Comparison of ENCODE assay signal across 29 cellular contexts in the genomic region with DNA sequence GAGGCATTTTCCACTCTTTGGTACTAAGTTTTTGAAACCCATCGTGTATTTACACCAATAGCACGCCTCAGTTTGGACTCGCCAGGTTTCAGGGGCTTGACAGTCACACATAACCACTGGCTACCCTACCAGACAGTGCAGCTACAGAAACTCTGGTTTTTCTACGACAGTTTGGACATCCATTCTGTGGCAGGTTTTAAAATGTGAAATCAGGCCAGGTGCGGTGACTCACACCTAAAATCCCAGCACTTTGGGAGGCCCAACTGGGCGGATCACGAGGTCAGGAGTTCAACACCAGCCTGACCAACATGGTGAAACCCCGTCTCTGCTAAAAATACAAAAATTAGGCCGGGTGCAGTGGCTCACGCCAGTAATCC. TPM values are rescaled to one million over a fixed set of nuclear protein-coding genes. Genes with fewer than 3 reads are reported as not detected.
"Had no signal": no experiment of that assay in that cellular context is flagged by ENCODE, and none has a peak within 500 bp of the region (broad histone marks: within the 10 kb centered on the region; RNA-seq: fewer than 3 reads in every experiment).

No MANE protein-coding gene starts in this region.

- H3K4me1 ChIP-seq: SJCRH30 had no signal

- H3K36me3 Mint-ChIP-seq: activated naive CD8-positive, alpha-beta T cell had no signal

- H3K9me3 Mint-ChIP-seq: activated T-cell treated with anti-CD3 and anti-CD28 coated beads, Interleukin-2, amount 50 U/mL, for 24 hours; activated T-helper 1 cell treated with anti-CD3 and anti-CD28 coated beads, Interleukin-12 subunit alpha, Interleukin-12 subunit beta, Interleukin-2, Interleukin-4 antibody, amounts not matched to agents 30 ng/mL and 10 ng/mL and 1 ng/mL, durations not matched to agents 14 hours and 24 hours and 36 hours; brain; central memory CD8-positive, alpha-beta T cell; T-helper 1 cell treated with Interleukin-12 subunit alpha and Interleukin-12 subunit beta and Interleukin-4 antibody, amounts not matched to agents 30 μg/mL and 1 μg/mL, for 36 hours; WTC11 had no signal

- H3K27ac ChIP-seq: SJCRH30 had no signal

- H3K27ac Mint-ChIP-seq: activated naive CD8-positive, alpha-beta T cell; activated T-helper 1 cell treated with anti-CD3 and anti-CD28 coated beads, Interleukin-12 subunit alpha, Interleukin-12 subunit beta, Interleukin-2, Interleukin-4 antibody, amounts not matched to agents 30 ng/mL and 10 ng/mL and 1 ng/mL, durations not matched to agents 14 hours and 24 hours and 36 hours; T-helper 1 cell treated with Interleukin-12 subunit alpha and Interleukin-12 subunit beta and Interleukin-4 antibody, amounts not matched to agents 30 μg/mL and 1 μg/mL, for 36 hours; WTC11 had no signal

- H3K4me3 ChIP-seq: SJCRH30 had no signal

- H3K27me3 Mint-ChIP-seq: activated naive CD8-positive, alpha-beta T cell; activated T-cell treated with anti-CD3 and anti-CD28 coated beads, Interleukin-2, amount 50 U/mL, for 24 hours had no signal

- ATAC-seq: activated CD8-positive, alpha-beta T cell treated with anti-CD3 and anti-CD28 coated beads, Interleukin-2, amount 10 ng/mL, durations not matched to agents 7 days and 5 days; Panc1; SK-N-SH treated with all-trans-retinoic acid at 6 μM for 48 hours; WTC11 had no signal

- H3K27me3 ChIP-seq: SJCRH30 had no signal

- DNase-seq: activated CD4-positive, alpha-beta T cell treated with anti-CD3 and anti-CD28 coated beads for 48 hours; activated CD4-positive, alpha-beta T cell treated with anti-CD3 and anti-CD28 coated beads, Interleukin-2, amount 50 U/mL, for 4 hours; activated CD4-positive, CD25-positive, alpha-beta regulatory T cell treated with anti-CD3 and anti-CD28 coated beads, Interleukin-2, amount 50 U/mL, for 72 hours; activated CD8-positive, alpha-beta T cell treated with anti-CD3 and anti-CD28 coated beads, Interleukin-2, amount 10 ng/mL, durations not matched to agents 7 days and 5 days; activated effector memory CD4-positive, alpha-beta T cell treated with Interleukin-2 at 50 U/mL for 16 hours; activated naive CD4-positive, alpha-beta T cell; activated T-cell treated with anti-CD3 and anti-CD28 coated beads, Interleukin-2, amount 50 U/mL, for 24 hours; amygdala; cortex of kidney; NCI-H1092 treated with DMSO at 0.1 percent for 48 hours; NCI-H1436; NCI-H1694 treated with DMSO at 0.1 percent for 48 hours; NCI-H2029 treated with DMSO at 0.1 percent for 48 hours; NCI-H510A treated with DMSO at 0.1 percent for 48 hours; NCI-H69; OCI-M1; Right ventricle myocardium superior; RPMI8226; SJCRH30 had no signal

- H3K4me3 Mint-ChIP-seq: activated CD8-positive, alpha-beta T cell treated with anti-CD3 and anti-CD28 coated beads, Interleukin-2, amount 10 ng/mL, durations not matched to agents 7 days and 5 days; activated naive CD8-positive, alpha-beta T cell; activated T-cell treated with anti-CD3 and anti-CD28 coated beads, Interleukin-2, amount 50 U/mL, for 24 hours; activated T-helper 1 cell treated with anti-CD3 and anti-CD28 coated beads, Interleukin-12 subunit alpha, Interleukin-12 subunit beta, Interleukin-2, Interleukin-4 antibody, amounts not matched to agents 30 ng/mL and 10 ng/mL and 1 ng/mL, durations not matched to agents 14 hours and 24 hours and 36 hours; brain; central memory CD8-positive, alpha-beta T cell; T-helper 1 cell treated with Interleukin-12 subunit alpha and Interleukin-12 subunit beta and Interleukin-4 antibody, amounts not matched to agents 30 μg/mL and 1 μg/mL, for 36 hours; WTC11 had no signal

- H3K9me3 ChIP-seq: SJCRH30 had no signal

- H3K4me1 Mint-ChIP-seq: central memory CD8-positive, alpha-beta T cell; WTC11 had no signal

RNA-seq across cellular contexts. Expression of a gene that starts 14.0 kb away (rescaled TPM):
- total RNA-seq: activated CD8-positive, alpha-beta T cell treated with anti-CD3 and anti-CD28 coated beads, Interleukin-2, amount 10 ng/mL, durations not matched to agents 7 days and 5 days; activated T-helper 1 cell treated with anti-CD3 and anti-CD28 coated beads, Interleukin-12 subunit alpha, Interleukin-12 subunit beta, Interleukin-2, Interleukin-4 antibody, amounts not matched to agents 30 ng/mL and 10 ng/mL and 1 ng/mL, durations not matched to agents 14 hours and 24 hours and 36 hours; astrocyte; MCF 10A; Right ventricle myocardium superior; SJCRH30; WTC11 had no signal

RNA-seq across cellular contexts. Expression of a gene that starts 15.3 kb away (rescaled TPM):
- total RNA-seq: SJCRH30 had no signal
